Comparison of ENCODE assay signal across 1 cellular context in the genomic region with DNA sequence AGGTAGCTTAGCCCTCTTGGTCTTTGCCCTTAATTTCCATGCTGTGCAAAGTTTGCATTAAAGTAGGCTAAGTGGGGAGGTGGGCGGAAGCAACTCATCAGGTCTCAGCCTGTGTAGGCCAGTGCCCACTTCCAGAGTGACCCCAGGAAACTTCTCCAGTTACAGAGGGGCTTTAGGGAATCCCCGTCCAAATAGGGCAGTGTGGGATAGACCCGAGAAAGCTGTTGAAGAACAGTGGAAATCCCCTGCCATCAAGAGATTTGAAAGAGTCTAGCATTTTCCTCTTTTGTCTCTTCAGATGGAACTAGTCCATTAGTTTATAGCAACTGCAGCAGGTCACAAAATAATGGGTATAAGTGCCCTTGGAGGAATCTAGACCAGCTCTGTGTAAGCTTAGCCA.
TF ChIP-seq lines count a peak whose summit lies in the region.

No MANE protein-coding gene starts in this region.

TF ChIP-seq in GM23338, 12 proteins besides CTCF, POLR2A, EP300 and RAD21 (continued from another document):
- TF ChIP-seq, protein P1, sequence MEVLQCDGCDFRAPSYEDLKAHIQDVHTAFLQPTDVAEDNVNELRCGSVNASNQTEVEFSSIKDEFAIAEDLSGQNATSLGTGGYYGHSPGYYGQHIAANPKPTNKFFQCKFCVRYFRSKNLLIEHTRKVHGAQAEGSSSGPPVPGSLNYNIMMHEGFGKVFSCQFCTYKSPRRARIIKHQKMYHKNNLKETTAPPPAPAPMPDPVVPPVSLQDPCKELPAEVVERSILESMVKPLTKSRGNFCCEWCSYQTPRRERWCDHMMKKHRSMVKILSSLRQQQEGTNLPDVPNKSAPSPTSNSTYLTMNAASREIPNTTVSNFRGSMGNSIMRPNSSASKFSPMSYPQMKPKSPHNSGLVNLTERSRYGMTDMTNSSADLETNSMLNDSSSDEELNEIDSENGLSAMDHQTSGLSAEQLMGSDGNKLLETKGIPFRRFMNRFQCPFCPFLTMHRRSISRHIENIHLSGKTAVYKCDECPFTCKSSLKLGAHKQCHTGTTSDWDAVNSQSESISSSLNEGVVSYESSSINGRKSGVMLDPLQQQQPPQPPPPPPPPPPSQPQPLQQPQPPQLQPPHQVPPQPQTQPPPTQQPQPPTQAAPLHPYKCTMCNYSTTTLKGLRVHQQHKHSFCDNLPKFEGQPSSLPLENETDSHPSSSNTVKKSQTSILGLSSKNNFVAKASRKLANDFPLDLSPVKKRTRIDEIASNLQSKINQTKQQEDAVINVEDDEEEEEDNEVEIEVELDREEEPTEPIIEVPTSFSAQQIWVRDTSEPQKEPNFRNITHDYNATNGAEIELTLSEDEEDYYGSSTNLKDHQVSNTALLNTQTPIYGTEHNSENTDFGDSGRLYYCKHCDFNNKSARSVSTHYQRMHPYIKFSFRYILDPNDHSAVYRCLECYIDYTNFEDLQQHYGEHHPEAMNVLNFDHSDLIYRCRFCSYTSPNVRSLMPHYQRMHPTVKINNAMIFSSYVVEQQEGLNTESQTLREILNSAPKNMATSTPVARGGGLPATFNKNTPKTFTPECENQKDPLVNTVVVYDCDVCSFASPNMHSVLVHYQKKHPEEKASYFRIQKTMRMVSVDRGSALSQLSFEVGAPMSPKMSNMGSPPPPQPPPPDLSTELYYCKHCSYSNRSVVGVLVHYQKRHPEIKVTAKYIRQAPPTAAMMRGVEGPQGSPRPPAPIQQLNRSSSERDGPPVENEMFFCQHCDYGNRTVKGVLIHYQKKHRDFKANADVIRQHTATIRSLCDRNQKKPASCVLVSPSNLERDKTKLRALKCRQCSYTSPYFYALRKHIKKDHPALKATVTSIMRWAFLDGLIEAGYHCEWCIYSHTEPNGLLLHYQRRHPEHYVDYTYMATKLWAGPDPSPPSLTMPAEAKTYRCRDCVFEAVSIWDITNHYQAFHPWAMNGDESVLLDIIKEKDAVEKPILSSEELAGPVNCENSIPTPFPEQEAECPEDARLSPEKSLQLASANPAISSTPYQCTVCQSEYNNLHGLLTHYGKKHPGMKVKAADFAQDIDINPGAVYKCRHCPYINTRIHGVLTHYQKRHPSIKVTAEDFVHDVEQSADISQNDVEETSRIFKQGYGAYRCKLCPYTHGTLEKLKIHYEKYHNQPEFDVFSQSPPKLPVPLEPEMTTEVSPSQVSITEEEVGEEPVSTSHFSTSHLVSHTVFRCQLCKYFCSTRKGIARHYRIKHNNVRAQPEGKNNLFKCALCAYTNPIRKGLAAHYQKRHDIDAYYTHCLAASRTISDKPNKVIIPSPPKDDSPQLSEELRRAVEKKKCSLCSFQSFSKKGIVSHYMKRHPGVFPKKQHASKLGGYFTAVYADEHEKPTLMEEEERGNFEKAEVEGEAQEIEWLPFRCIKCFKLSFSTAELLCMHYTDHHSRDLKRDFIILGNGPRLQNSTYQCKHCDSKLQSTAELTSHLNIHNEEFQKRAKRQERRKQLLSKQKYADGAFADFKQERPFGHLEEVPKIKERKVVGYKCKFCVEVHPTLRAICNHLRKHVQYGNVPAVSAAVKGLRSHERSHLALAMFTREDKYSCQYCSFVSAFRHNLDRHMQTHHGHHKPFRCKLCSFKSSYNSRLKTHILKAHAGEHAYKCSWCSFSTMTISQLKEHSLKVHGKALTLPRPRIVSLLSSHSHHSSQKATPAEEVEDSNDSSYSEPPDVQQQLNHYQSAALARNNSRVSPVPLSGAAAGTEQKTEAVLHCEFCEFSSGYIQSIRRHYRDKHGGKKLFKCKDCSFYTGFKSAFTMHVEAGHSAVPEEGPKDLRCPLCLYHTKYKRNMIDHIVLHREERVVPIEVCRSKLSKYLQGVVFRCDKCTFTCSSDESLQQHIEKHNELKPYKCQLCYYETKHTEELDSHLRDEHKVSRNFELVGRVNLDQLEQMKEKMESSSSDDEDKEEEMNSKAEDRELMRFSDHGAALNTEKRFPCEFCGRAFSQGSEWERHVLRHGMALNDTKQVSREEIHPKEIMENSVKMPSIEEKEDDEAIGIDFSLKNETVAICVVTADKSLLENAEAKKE (CRISPR knock-in tag; IDR thresholded peaks at IDR 0.05), result no peak
- TF ChIP-seq ZNF331 (CRISPR knock-in tag; IDR thresholded peaks at IDR 0.05; ENCODE audit: low read depth) (no peak), POLR2AphosphoS5 (IDR thresholded peaks at IDR 0.05; ENCODE audit: low read depth) (no peak), ZNF114 (CRISPR knock-in tag; IDR thresholded peaks at IDR 0.05) (no peak), JUNB (IDR thresholded peaks at IDR 0.05; ENCODE audit: unreplicated experiment) (no peak), NANOG (IDR thresholded peaks at IDR 0.05; ENCODE audit: borderline replicate concordance) (no peak)
